8 cellular contexts compared by ENCODE assay signal in the genomic region with DNA sequence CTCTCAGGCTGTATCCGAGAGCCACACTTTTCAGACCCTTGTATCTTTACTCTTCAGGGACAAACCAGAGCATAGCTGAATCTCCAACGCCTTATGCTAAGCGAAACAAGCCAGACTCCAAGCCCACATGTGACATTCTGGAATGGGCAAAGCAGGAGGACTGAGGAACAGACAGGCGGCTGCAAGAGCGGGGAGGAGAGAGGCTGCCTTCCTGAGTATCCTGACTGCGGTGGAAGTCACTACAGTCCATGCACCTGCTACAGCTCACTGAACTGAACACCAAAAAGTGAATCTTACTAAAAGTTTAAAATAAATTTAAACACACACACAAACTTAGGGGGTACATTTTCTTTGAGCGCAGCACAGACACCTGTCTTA. TPM values are rescaled to one million over a fixed set of nuclear protein-coding genes. Genes with fewer than 3 reads are reported as not detected.
DNase-seq lines count a peak whose midpoint lies in the region; ATAC-seq, FAIRE-seq and TF ChIP-seq lines count a peak whose summit lies in the region.

No MANE protein-coding gene starts in this region.

- TF ChIP-seq EP300 in K562 (IDR thresholded peaks at IDR 0.05; ENCODE audit: low read length), result no peak

- H3K79me2 ChIP-seq in K562 (ENCODE audit: control insufficient read depth, insufficient read depth, low read length), result peaks cover 41% of the 10 kb centered on the region

- H3K4me2 ChIP-seq in K562 (ENCODE audit: insufficient read depth, low read length), result peak overlapping the region; percentile 98

- no peak for FAIRE-seq in K562 (lab: Jason Lieb, UNC)

- no peaks in the 10 kb centered on the region for H3K36me3 ChIP-seq in left ventricle myocardium inferior
- H3K36me3 ChIP-seq in K562 (ENCODE audit: control insufficient read depth, insufficient read depth, low read length), result no peaks in the 10 kb centered on the region
- no peaks in the 10 kb centered on the region for H3K36me3 ChIP-seq in lung (ENCODE audit: control insufficient read depth in 2 of 2, insufficient read depth in 2 of 2, low read length in 2 of 2)
- H3K36me3 ChIP-seq in vagina, result no peaks in the 10 kb centered on the region

- TF ChIP-seq RAD21 in K562 (CRISPR knock-in tag; conservative IDR thresholded peaks at IDR 0.05 in 1 of 2, IDR thresholded peaks at IDR 0.05 in 1 of 2), result no peak

- DNase-seq in left ventricle myocardium inferior (no peak), left ventricle myocardium superior (no peak), K562 (ENCODE audit: extremely low read depth in 1 of 4, low spot score in 3 of 4) (no peak), lung (ENCODE audit: low spot score) (no peak), vagina (ENCODE audit: extremely low spot score in 2 of 2) (no peak), retina (no peak), SHP77 treated with DMSO at 0.1 percent for 48 hours (lab: John Stamatoyannopoulos, UW) (no peak), NCI-H2196 treated with DMSO at 0.1 percent for 48 hours (lab: John Stamatoyannopoulos, UW; ENCODE audit: unreplicated experiment) (no peak)

- H3K4me3 ChIP-seq in left ventricle myocardium inferior (peak overlapping the region; percentile 94), K562 (peak overlapping the region; percentile 79), lung (peak overlapping the region; percentile 94), vagina (peak overlapping the region; percentile 86 to 99)

- POLR2A ChIA-PET in K562 (lab: Yijun Ruan, JAX), result interaction anchor here (1.0 to 1.3 kb wide), 3 partner anchors 11 to 37 kb away, joined by 3 to 6 read pairs (median 5); no protein-coding TSS in a partner anchor

- intact Hi-C loops in left ventricle myocardium inferior (cut with micrococcal nuclease), result no loop called here
- intact Hi-C loops in left ventricle myocardium superior (cut with micrococcal nuclease), result no loop called here
- intact Hi-C loops in K562 (cut with micrococcal nuclease), result loop anchor here (1.0 kb wide), 1 partner anchor 29 kb away; no protein-coding TSS in a partner anchor
- intact Hi-C loops in vagina (cut with DNase I), result no loop called here

- WGBS in K562 (ENCODE audit: insufficient coverage, low coverage, missing lambda C conversion rate), result 43% methylated on average over 7 of the region's 7 CpGs
- 42% methylated on average over 7 of the region's 7 CpGs for WGBS in lung, 2 donors

- H2AFZ ChIP-seq in K562 (ENCODE audit: low read depth, low read length), result no peak overlapping the region

- BruUV-seq in K562 (replicated peaks; lab: Mats Ljungman, UMichigan), result no TSS peak

- H3K9me3 ChIP-seq in left ventricle myocardium inferior (replicated peaks), result no peaks in the 10 kb centered on the region
- H3K9me3 ChIP-seq in K562 (replicated peaks; ENCODE audit: control insufficient read depth, insufficient read depth, low read depth, low read length), result no peaks in the 10 kb centered on the region
- H3K9me3 ChIP-seq in lung (ENCODE audit: control insufficient read depth in 2 of 2, insufficient read depth in 1 of 2, low read length in 1 of 2), result no peaks in the 10 kb centered on the region
- H3K9me3 ChIP-seq in vagina, result no peaks in the 10 kb centered on the region

- H3K9me1 ChIP-seq in K562 (ENCODE audit: control insufficient read depth, insufficient read depth, low read length), result peaks cover 4% of the 10 kb centered on the region

- H3K4me1 ChIP-seq in left ventricle myocardium inferior, result peaks cover 56% of the 10 kb centered on the region
- peaks cover 9 to 33% of the 10 kb centered on the region in 2 experiments; a peak in 4 of 5 replicates for H3K4me1 ChIP-seq in K562 (replicated peaks in 1 of 2; ENCODE audit: control insufficient read depth in 2 of 2, insufficient read depth in 2 of 2, low read length in 2 of 2)
- no peaks in the 10 kb centered on the region for H3K4me1 ChIP-seq in lung (ENCODE audit: control insufficient read depth in 2 of 2, insufficient read depth in 2 of 2, low read length in 2 of 2)
- peaks cover 16% of the 10 kb centered on the region for H3K4me1 ChIP-seq in vagina

- ATAC-seq in left ventricle myocardium superior (no peak), K562 (peak; percentile 5), lung (ENCODE audit: insufficient read depth, low FRiP score) (no peak)

- CTCF ChIA-PET in K562 (lab: Yijun Ruan, JAX; ENCODE audit: low intra/inter-chr PET ratio), result interaction anchor here (0.6 kb wide), 1 partner anchor 552 kb away, joined by 3 read pairs; no protein-coding TSS in a partner anchor

- peak overlapping the region in 1 of 2 experiments; percentile 90; a peak in 1 of 4 replicates for H3K9ac ChIP-seq in K562 (ENCODE audit: insufficient read depth in 1 of 2, low read depth in 2 of 2, low read length in 2 of 2)

- peaks cover 6% of the 10 kb centered on the region; the same call in 1 of the 2 replicates for H4K20me1 ChIP-seq in K562 (replicated peaks; ENCODE audit: control insufficient read depth, insufficient read depth, low read length)

- no peak for TF ChIP-seq CTCF in left ventricle myocardium inferior (IDR thresholded peaks at IDR 0.05; ENCODE audit: borderline replicate concordance)
- no peak for TF ChIP-seq CTCF in K562 (IDR thresholded peaks at IDR 0.05 in 2 of 3, conservative IDR thresholded peaks at IDR 0.05 in 1 of 3; ENCODE audit: insufficient read depth in 2 of 3, low read depth in 1 of 3, low read length in 3 of 3)
- no peak for TF ChIP-seq CTCF in lung (IDR thresholded peaks at IDR 0.05; ENCODE audit: control extremely low read depth, extremely low read depth)
- TF ChIP-seq CTCF in vagina (IDR thresholded peaks at IDR 0.05), result no peak

- no peaks in the 10 kb centered on the region for H3K27me3 ChIP-seq in left ventricle myocardium inferior (ENCODE audit: low read depth)
- no peaks in the 10 kb centered on the region for H3K27me3 ChIP-seq in K562 (ENCODE audit: control insufficient read depth in 2 of 2, insufficient read depth in 2 of 2, low read length in 2 of 2)
- no peaks in the 10 kb centered on the region for H3K27me3 ChIP-seq in lung (ENCODE audit: control insufficient read depth, insufficient read depth)
- H3K27me3 ChIP-seq in vagina, result no peaks in the 10 kb centered on the region

- in situ Hi-C loops in K562 (cut with MboI), result no loop called here

- H3K27ac ChIP-seq in left ventricle myocardium inferior (replicated peaks) (peak overlapping the region; percentile 94), K562 (ENCODE audit: extremely low read depth, low read depth, low read length) (no peak overlapping the region), lung (ENCODE audit: low read depth in 1 of 2, low read length in 1 of 2) (peak overlapping the region in 1 of 2 donors; percentile 97), vagina (peak overlapping the region; percentile 85)

- TF ChIP-seq POLR2A in K562 (conservative IDR thresholded peaks at IDR 0.05) (no peak), vagina (IDR thresholded peaks at IDR 0.05) (no peak)

TF ChIP-seq in K562, 482 proteins besides CTCF, POLR2A, EP300 and RAD21 (continues in another document):
- TF ChIP-seq, protein P1, sequence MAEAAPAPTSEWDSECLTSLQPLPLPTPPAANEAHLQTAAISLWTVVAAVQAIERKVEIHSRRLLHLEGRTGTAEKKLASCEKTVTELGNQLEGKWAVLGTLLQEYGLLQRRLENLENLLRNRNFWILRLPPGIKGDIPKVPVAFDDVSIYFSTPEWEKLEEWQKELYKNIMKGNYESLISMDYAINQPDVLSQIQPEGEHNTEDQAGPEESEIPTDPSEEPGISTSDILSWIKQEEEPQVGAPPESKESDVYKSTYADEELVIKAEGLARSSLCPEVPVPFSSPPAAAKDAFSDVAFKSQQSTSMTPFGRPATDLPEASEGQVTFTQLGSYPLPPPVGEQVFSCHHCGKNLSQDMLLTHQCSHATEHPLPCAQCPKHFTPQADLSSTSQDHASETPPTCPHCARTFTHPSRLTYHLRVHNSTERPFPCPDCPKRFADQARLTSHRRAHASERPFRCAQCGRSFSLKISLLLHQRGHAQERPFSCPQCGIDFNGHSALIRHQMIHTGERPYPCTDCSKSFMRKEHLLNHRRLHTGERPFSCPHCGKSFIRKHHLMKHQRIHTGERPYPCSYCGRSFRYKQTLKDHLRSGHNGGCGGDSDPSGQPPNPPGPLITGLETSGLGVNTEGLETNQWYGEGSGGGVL (CRISPR knock-in tag; IDR thresholded peaks at IDR 0.05), result no peak

RNA-seq across cellular contexts. Expression of a gene that starts 1.5 kb away (rescaled TPM):
- total RNA-seq in left ventricle myocardium inferior, result 24.1 TPM
- 32.4 TPM for total RNA-seq in left ventricle myocardium superior
- total RNA-seq in K562 (2011; cell fraction: chromatin; rRNA removed; ENCODE audit: low replicate concordance), result 71.4 and 94.0 TPM in 2 replicates
- 39.1 and 52.5 TPM in 2 replicates for total RNA-seq in K562 (2011; cell fraction: nucleolus; rRNA removed)
- 51.9 and 52.3 TPM in 2 replicates for total RNA-seq in K562 (2011; cell fraction: nucleoplasm; rRNA removed)
- 32.1 and 46.2 TPM in 2 replicates for total RNA-seq in K562 (2014; rRNA removed)
- 24.0 and 27.4 TPM in 2 replicates for total RNA-seq in K562 (2014; rRNA removed; fragmentation: Illumina TruSeq; extraction: Trizol)
- 27.0 and 31.4 TPM in 2 replicates for total RNA-seq in K562 (2015; rRNA removed; fragmentation: Illumina TruSeq; extraction: Trizol)
- total RNA-seq in K562 (2021), result 58.1 and 59.8 TPM in 2 replicates
- 42.7 and 45.8 TPM in 2 replicates for polyA plus RNA-seq in K562 (2011; rRNA removed)
- 56.3 and 68.6 TPM in 2 replicates for polyA plus RNA-seq in K562 (2011; cell fraction: cytosol; rRNA removed)
- 78.3 and 80.7 TPM in 2 replicates for polyA plus RNA-seq in K562 (2011; cell fraction: nucleus; rRNA removed)
- 32.8 and 39.6 TPM in 2 replicates for polyA plus RNA-seq in K562 (2012)
- polyA plus RNA-seq in K562 (2014; fragmentation: Illumina TruSeq; extraction: Trizol), result 28.3 and 31.8 TPM in 2 replicates
- polyA plus RNA-seq in K562 (2014; fragmentation: Nextera tagmentation; extraction: Ambion mirVana), result 1 to 10 TPM; 3.8 to 6.6 TPM
- 28.0 and 31.2 TPM in 2 replicates for polyA plus RNA-seq in K562 (2014; rRNA removed)
- polyA minus RNA-seq in K562 (2011; rRNA and poly(A)+ RNA removed), result 76.4 and 89.0 TPM in 2 replicates
- 20.4 and 23.9 TPM in 2 replicates for polyA minus RNA-seq in K562 (2011; cell fraction: cytosol; rRNA and poly(A)+ RNA removed)
- polyA minus RNA-seq in K562 (2011; cell fraction: nucleus; rRNA and poly(A)+ RNA removed), result 20.5 and 32.2 TPM in 2 replicates
- 100 to 1,000 TPM; 108 to 136 TPM for total RNA-seq in lung
- polyA plus RNA-seq in lung, result 10 to 100 TPM; 27.0 to 65.5 TPM
- total RNA-seq in vagina, result 101 TPM
